ENCODE assay signal across 10 cellular contexts in genomic region chr4:4990857-4991540, GRCh38. TPM values are rescaled to one million over a fixed set of nuclear protein-coding genes. Genes with fewer than 3 reads are reported as not detected.
DNase-seq lines count a peak whose midpoint lies in the region; ATAC-seq and TF ChIP-seq lines count a peak whose summit lies in the region.
"Had no signal": no experiment of that assay in that cellular context is flagged by ENCODE, and none has a peak within 500 bp of the region (broad histone marks: within the 10 kb centered on the region; RNA-seq: fewer than 3 reads in every experiment).

No MANE protein-coding gene starts in this region.

- H3K27me3 ChIP-seq in liver (ENCODE audit: control insufficient read depth in 4 of 4, insufficient read depth in 4 of 4, low read length in 3 of 4) (peaks cover 0 to 3% (median 0%) of the 10 kb centered on the region in 4 donors), testis (no peaks in the 10 kb centered on the region)

- TF ChIP-seq POLR2A in testis (IDR thresholded peaks at IDR 0.05), result no peak

- no peaks in the 10 kb centered on the region for H3K9me3 Mint-ChIP-seq in chondrocyte (ENCODE audit: low read depth)
- H3K9me3 Mint-ChIP-seq: endodermal cell had no signal

- no peaks in the 10 kb centered on the region for H3K4me1 ChIP-seq in liver (ENCODE audit: control insufficient read depth in 4 of 4, insufficient read depth in 4 of 4, low read length in 3 of 4)
- H3K4me1 ChIP-seq in testis, result peaks cover 6% of the 10 kb centered on the region

- H3K27me3 Mint-ChIP-seq in chondrocyte (ENCODE audit: low read depth), result no peaks in the 10 kb centered on the region

- no peak overlapping the region for H3K4me3 ChIP-seq in liver (ENCODE audit: low read depth in 1 of 3, low read length in 3 of 3)
- no peak overlapping the region for H3K4me3 ChIP-seq in testis

- ATAC-seq in GM18502 (IDR thresholded peaks at IDR 0.05; ENCODE audit: poor library complexity, unreplicated experiment) (no peak), HG02870 (IDR thresholded peaks at IDR 0.05; ENCODE audit: unreplicated experiment) (no peak), HG03354 (IDR thresholded peaks at IDR 0.05; ENCODE audit: poor library complexity, severe bottlenecking, unreplicated experiment) (no peak)
- ATAC-seq: activated CD4-positive, alpha-beta T cell treated with anti-CD3 and anti-CD28 coated beads for 36 hours had no signal

- peaks cover 22% of the 10 kb centered on the region for H3K4me1 Mint-ChIP-seq in chondrocyte (ENCODE audit: low read depth)
- H3K4me1 Mint-ChIP-seq: activated CD4-positive, alpha-beta T cell treated with anti-CD3 and anti-CD28 coated beads for 36 hours had no signal

- peak overlapping the region; percentile 86 for H3K27ac Mint-ChIP-seq in chondrocyte (ENCODE audit: unreplicated experiment)
- H3K27ac Mint-ChIP-seq: activated CD4-positive, alpha-beta T cell treated with anti-CD3 and anti-CD28 coated beads for 36 hours; endodermal cell had no signal

- WGBS in liver, result 68% methylated on average over 15 of the region's 15 CpGs
- WGBS in testis, 2 donors, result 51 to 80% methylated on average over 5 to 15 of the region's 15 CpGs

- no peaks in the 10 kb centered on the region for H3K9me3 ChIP-seq in liver (ENCODE audit: control insufficient read depth in 4 of 4, low read length in 3 of 4)
- no peaks in the 10 kb centered on the region for H3K9me3 ChIP-seq in testis

- no peak overlapping the region for H3K4me3 Mint-ChIP-seq in chondrocyte (ENCODE audit: unreplicated experiment)
- H3K4me3 Mint-ChIP-seq: activated CD4-positive, alpha-beta T cell treated with anti-CD3 and anti-CD28 coated beads for 36 hours; endodermal cell had no signal

- no peak for TF ChIP-seq CTCF in chondrocyte (IDR thresholded peaks at IDR 0.05)
- no peak for TF ChIP-seq CTCF in liver (IDR thresholded peaks at IDR 0.05; ENCODE audit: low read depth, low read length, missing input control)
- TF ChIP-seq CTCF in testis (IDR thresholded peaks at IDR 0.05), result no peak

- DNase-seq in HS-27A (ENCODE audit: low read depth) (peak; percentile 72), chondrocyte (ENCODE audit: low spot score) (no peak), testis (peak; percentile 37)
- DNase-seq in activated CD4-positive, alpha-beta T cell treated with anti-CD3 and anti-CD28 coated beads, Interleukin-2, amount 50 U/mL, for 4 hours, result no peak
- DNase-seq: activated CD4-positive, alpha-beta T cell treated with anti-CD3 and anti-CD28 coated beads for 36 hours; endodermal cell had no signal

- TF ChIP-seq RAD21 in liver (IDR thresholded peaks at IDR 0.05), result no peak

- no peaks in the 10 kb centered on the region for H3K36me3 Mint-ChIP-seq in chondrocyte (ENCODE audit: low read depth)

- intact Hi-C loops in testis (cut with DNase I; ENCODE audit: low total_unique reads), result no loop called here

- H3K9ac ChIP-seq in liver (ENCODE audit: low read depth in 1 of 2, low read length in 2 of 2), result no peak overlapping the region

- H3K27ac ChIP-seq in liver (ENCODE audit: low read depth in 1 of 2, low read length in 2 of 2), result no peak overlapping the region
- H3K27ac ChIP-seq in testis, result peak overlapping the region in 1 of 2 donors; percentile 19

- no peaks in the 10 kb centered on the region for H3K36me3 ChIP-seq in liver (ENCODE audit: control insufficient read depth in 4 of 4, insufficient read depth in 3 of 4, low read depth in 1 of 4, low read length in 3 of 4)
- H3K36me3 ChIP-seq in testis (ENCODE audit: low read depth, missing control alignments), result no peaks in the 10 kb centered on the region

TF ChIP-seq in liver, 16 proteins besides CTCF, POLR2A, EP300 and RAD21:
- peak; percentile 61 for TF ChIP-seq NR2F2 (IDR thresholded peaks at IDR 0.05)
- TF ChIP-seq JUND (IDR thresholded peaks at IDR 0.05), result no peak

RNA-seq across cellular contexts. Expression of gene CYTL1, which starts 28.3 kb away (rescaled TPM):
- total RNA-seq in chondrocyte (49.9 to 67.7 TPM (median 67.3 TPM) in 3 replicates), liver (1 to 10 TPM in 1 of 2 donors, not detected in 1; 4.6 TPM), testis (under 1 TPM in 1 of 2 donors, not detected in 1; 0.39 TPM)
- polyA plus RNA-seq in liver (under 1 TPM in 1 of 2 donors, not detected in 1; 0.13 TPM), testis (ENCODE audit: insufficient read depth, low read depth, low replicate concordance) (3.1 TPM)
- total RNA-seq: activated CD4-positive, alpha-beta T cell treated with anti-CD3 and anti-CD28 coated beads for 36 hours had no signal

Comparison
In these comparisons a context has a peak if more than half of its experiments do, and no peak if none do; other contexts are left out.
1. DNase-seq: peak in HS-27A (single experiment) and testis (single experiment); none in chondrocyte (single experiment) and activated CD4-positive, alpha-beta T cell treated with anti-CD3 and anti-CD28 coated beads, Interleukin-2, amount 50 U/mL, for 4 hours (0 of 2).